13 cellular contexts compared by ENCODE assay signal in the genomic region with DNA sequence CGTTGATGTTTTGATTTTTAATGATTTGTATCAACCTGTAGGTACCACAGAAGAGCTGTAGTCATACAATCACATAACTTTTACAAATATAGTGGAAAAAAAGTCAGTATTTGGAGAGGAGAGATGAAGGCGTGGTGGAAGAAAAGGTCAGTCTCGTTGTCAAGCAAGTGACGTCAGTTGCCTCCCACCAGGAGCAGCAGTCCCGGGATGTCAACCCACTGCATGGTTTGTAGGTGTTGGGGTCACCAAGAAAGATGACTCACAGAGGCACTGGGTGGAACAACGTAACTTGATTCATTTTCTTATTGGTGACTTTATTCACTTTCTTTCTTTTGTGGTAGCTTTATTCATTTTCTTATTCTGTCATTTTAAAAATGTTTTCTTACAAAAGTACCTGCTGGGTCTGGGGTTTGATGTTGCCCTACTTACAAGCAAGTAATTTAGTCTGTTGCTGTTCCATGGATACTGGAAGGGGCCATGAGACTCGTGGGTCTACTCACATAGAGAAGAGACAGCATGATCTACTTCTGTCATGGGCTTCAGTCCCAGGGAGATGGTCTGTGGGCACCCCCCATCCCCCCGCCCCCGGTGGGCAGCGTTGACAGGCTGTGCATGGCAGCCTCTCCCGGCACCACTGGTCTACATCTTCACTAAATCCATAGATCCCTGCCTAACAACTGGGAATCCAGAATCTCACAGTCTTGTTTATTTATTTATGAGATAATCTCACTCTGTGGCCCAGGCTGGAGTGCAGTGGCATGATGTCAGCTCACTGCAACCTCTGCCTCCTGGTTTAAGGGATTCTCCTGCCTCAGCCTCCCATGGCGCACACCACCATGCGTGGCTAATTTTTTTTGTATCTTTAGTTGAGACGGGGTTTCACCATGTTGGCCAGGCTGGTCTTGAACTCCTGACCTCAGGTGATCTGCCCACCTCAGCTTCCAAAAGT. TPM values are rescaled to one million over a fixed set of nuclear protein-coding genes. Genes with fewer than 3 reads are reported as not detected.
DNase-seq lines count a peak whose midpoint lies in the region; ATAC-seq, FAIRE-seq and TF ChIP-seq lines count a peak whose summit lies in the region.
"Had no signal": no experiment of that assay in that cellular context is flagged by ENCODE, and none has a peak within 500 bp of the region (broad histone marks: within the 10 kb centered on the region; RNA-seq: fewer than 3 reads in every experiment).

No MANE protein-coding gene starts in this region.

- ATAC-seq in CD4-positive, CD25-positive, alpha-beta regulatory T cell (ENCODE audit: low read depth in 2 of 2): no peak
- ATAC-seq in K562 (no peak), left lung (no peak), GM19351 (IDR thresholded peaks at IDR 0.05; ENCODE audit: unreplicated experiment) (no peak), HG03520 (IDR thresholded peaks at IDR 0.05; ENCODE audit: unreplicated experiment) (no peak)
- ATAC-seq: left lobe of liver, WTC11 had no signal

- H3K4me3 ChIP-seq in CD4-positive, CD25-positive, alpha-beta regulatory T cell (ENCODE audit: low read depth, low read length): no peak overlapping the region
- no peak overlapping the region for H3K4me3 ChIP-seq in K562
- H3K4me3 ChIP-seq in left lung: no peak overlapping the region
- H3K4me3 ChIP-seq: HAP-1 had no signal

- no TSS peak for BruUV-seq in K562 (replicated peaks; lab: Mats Ljungman, UMichigan)

- WGBS in K562 (ENCODE audit: insufficient coverage, low coverage, missing lambda C conversion rate): 90% methylated on average over 13 of the region's 14 CpGs

- no peak overlapping the region for H3K4me3 Mint-ChIP-seq in CD4-positive, CD25-positive, alpha-beta regulatory T cell
- H3K4me3 Mint-ChIP-seq: nephron, WTC11 had no signal

- FAIRE-seq in K562 (lab: Jason Lieb, UNC) (no peak), D721Med (lab: Jason Lieb, UNC) (no peak)

- H3K4me1 ChIP-seq in CD4-positive, CD25-positive, alpha-beta regulatory T cell (ENCODE audit: control insufficient read depth, insufficient read depth, low read length, poor library complexity, severe bottlenecking): no peaks in the 10 kb centered on the region
- H3K4me1 ChIP-seq in K562 (replicated peaks in 1 of 2; ENCODE audit: control insufficient read depth in 2 of 2, insufficient read depth in 2 of 2, low read length in 2 of 2) (peaks cover 0 to 6% of the 10 kb centered on the region in 2 experiments; a peak in 3 of 5 replicates), left lung (no peaks in the 10 kb centered on the region)
- H3K4me1 ChIP-seq: HAP-1 had no signal

- TF ChIP-seq RAD21 in K562 (CRISPR knock-in tag; conservative IDR thresholded peaks at IDR 0.05 in 1 of 2, IDR thresholded peaks at IDR 0.05 in 1 of 2): no peak

- TF ChIP-seq POLR2A in K562 (conservative IDR thresholded peaks at IDR 0.05): no peak

- H2AFZ ChIP-seq in K562 (ENCODE audit: low read depth, low read length): no peak overlapping the region

- no peak for TF ChIP-seq CTCF in K562 (IDR thresholded peaks at IDR 0.05 in 2 of 3, conservative IDR thresholded peaks at IDR 0.05 in 1 of 3; ENCODE audit: insufficient read depth in 2 of 3, low read depth in 1 of 3, low read length in 3 of 3)
- TF ChIP-seq CTCF in left lung (IDR thresholded peaks at IDR 0.05): no peak
- no peak for TF ChIP-seq CTCF in D721Med (IDR thresholded peaks at IDR 0.05; ENCODE audit: insufficient read depth, missing control alignments)

- H3K9ac ChIP-seq in K562 (ENCODE audit: insufficient read depth in 1 of 2, low read depth in 2 of 2, low read length in 2 of 2): no peak overlapping the region

- peak overlapping the region in 2 of 3 donors; percentile 45 to 55 for H3K27ac Mint-ChIP-seq in CD4-positive, CD25-positive, alpha-beta regulatory T cell
- H3K27ac Mint-ChIP-seq: nephron had no signal

- H4K20me1 ChIP-seq in K562 (replicated peaks; ENCODE audit: control insufficient read depth, insufficient read depth, low read length): no peaks in the 10 kb centered on the region

- no peaks in the 10 kb centered on the region for H3K27me3 ChIP-seq in CD4-positive, CD25-positive, alpha-beta regulatory T cell (ENCODE audit: control insufficient read depth, insufficient read depth, low read length)
- H3K27me3 ChIP-seq in K562 (ENCODE audit: control insufficient read depth in 2 of 2, insufficient read depth in 2 of 2, low read length in 2 of 2) (no peaks in the 10 kb centered on the region), left lung (no peaks in the 10 kb centered on the region)

- in situ Hi-C loops in K562 (cut with MboI): no loop called here

- H3K36me3 Mint-ChIP-seq in CD4-positive, CD25-positive, alpha-beta regulatory T cell: peaks cover 30% of the 10 kb centered on the region

- CTCF ChIA-PET in K562 (lab: Yijun Ruan, JAX; ENCODE audit: low intra/inter-chr PET ratio): interaction anchor here (0.9 kb wide), 1 partner anchor 631 kb away, joined by 3 read pairs; no protein-coding TSS in a partner anchor

- H3K9me3 Mint-ChIP-seq in CD4-positive, CD25-positive, alpha-beta regulatory T cell: peaks cover 0 to 10% (median 3%) of the 10 kb centered on the region in 7 donors

- H3K27me3 Mint-ChIP-seq in CD4-positive, CD25-positive, alpha-beta regulatory T cell: peaks cover 12% of the 10 kb centered on the region

- H3K9me3 ChIP-seq in CD4-positive, CD25-positive, alpha-beta regulatory T cell (ENCODE audit: control insufficient read depth in 2 of 2, low read length in 2 of 2): peaks cover 0 to 15% of the 10 kb centered on the region in 2 experiments
- no peaks in the 10 kb centered on the region for H3K9me3 ChIP-seq in K562 (replicated peaks; ENCODE audit: control insufficient read depth, insufficient read depth, low read depth, low read length)
- peaks cover 0 to 7% of the 10 kb centered on the region in 2 donors for H3K9me3 ChIP-seq in left lung
- H3K9me3 ChIP-seq: HAP-1 had no signal

- DNase-seq in CD4-positive, CD25-positive, alpha-beta regulatory T cell: no peak
- peak; percentile 64 for DNase-seq in activated CD4-positive, alpha-beta T cell treated with anti-CD3 and anti-CD28 coated beads for 48 hours
- DNase-seq in K562 (ENCODE audit: extremely low read depth in 1 of 4, low spot score in 3 of 4) (no peak), left lung (no peak), D721Med (ENCODE audit: insufficient read length, low spot score) (no peak)
- DNase-seq in stimulated activated CD4-positive, alpha-beta T cell treated with anti-CD3 and anti-CD28 coated beads, Interleukin-2, amount 100 ng/mL, for 4 hours (ENCODE audit: low read depth): peak; percentile 64
- DNase-seq: NCI-H1417 had no signal

- POLR2A ChIA-PET in K562 (lab: Yijun Ruan, JAX): interaction anchor here (0.6 to 3.1 kb wide), 5 partner anchors 8 to 425 kb away, joined by 3 to 6 read pairs (median 3); no protein-coding TSS in a partner anchor

- H3K27ac ChIP-seq in CD4-positive, CD25-positive, alpha-beta regulatory T cell (ENCODE audit: insufficient read depth, low read length, poor library complexity, severe bottlenecking): no peak overlapping the region
- no peak overlapping the region for H3K27ac ChIP-seq in K562 (ENCODE audit: extremely low read depth, low read depth, low read length)
- H3K27ac ChIP-seq in left lung: no peak overlapping the region

- no peak overlapping the region for H3K4me2 ChIP-seq in K562 (ENCODE audit: insufficient read depth, low read length)

- no peaks in the 10 kb centered on the region for H3K79me2 ChIP-seq in K562 (ENCODE audit: control insufficient read depth, insufficient read depth, low read length)

- H3K36me3 ChIP-seq in CD4-positive, CD25-positive, alpha-beta regulatory T cell (ENCODE audit: control insufficient read depth, insufficient read depth, low read length): peaks cover 25% of the 10 kb centered on the region
- H3K36me3 ChIP-seq in K562 (ENCODE audit: control insufficient read depth, insufficient read depth, low read length) (peaks cover 58% of the 10 kb centered on the region), left lung (peaks cover 0 to 52% of the 10 kb centered on the region in 2 donors)

- intact Hi-C loops in K562 (cut with micrococcal nuclease) (loop anchor here (5.0 to 10.0 kb wide), 3 partner anchors 127 to 630 kb away; no protein-coding TSS in a partner anchor), left lung (cut with DNase I) (no loop called here)

- TF ChIP-seq EP300 in K562 (IDR thresholded peaks at IDR 0.05; ENCODE audit: low read length): no peak

- peaks cover 0 to 5% (median 3%) of the 10 kb centered on the region in 4 donors for H3K4me1 Mint-ChIP-seq in CD4-positive, CD25-positive, alpha-beta regulatory T cell
- H3K4me1 Mint-ChIP-seq: nephron, WTC11 had no signal

- H3K9me1 ChIP-seq in K562 (ENCODE audit: control insufficient read depth, insufficient read depth, low read length): no peaks in the 10 kb centered on the region

TF ChIP-seq in K562, 482 proteins besides CTCF, POLR2A, EP300 and RAD21 (continues in another document):
- TF ChIP-seq KAT7 (CRISPR knock-in tag; IDR thresholded peaks at IDR 0.05; ENCODE audit: borderline replicate concordance) (no peak), NR2F6 (CRISPR knock-in tag; IDR thresholded peaks at IDR 0.05) (no peak), NFXL1 (CRISPR knock-in tag; IDR thresholded peaks at IDR 0.05) (0 out of 2 replicates have a peak, but pooled peaks have one; percentile 30)

RNA-seq across cellular contexts. Expression of a gene that starts 36.4 kb away (rescaled TPM):
- 46.3 TPM for total RNA-seq in CD4-positive, CD25-positive, alpha-beta regulatory T cell
- 10 to 100 TPM in 2 of 4 donors, 1 to 10 TPM in 2; 6.4 to 12.4 (median 8.6) TPM for polyA plus RNA-seq in CD4-positive, CD25-positive, alpha-beta regulatory T cell
- total RNA-seq in K562 (2011; cell fraction: chromatin; rRNA removed; ENCODE audit: low replicate concordance): 70.0 and 111 TPM in 2 replicates
- 56.6 and 62.9 TPM in 2 replicates for total RNA-seq in K562 (2011; cell fraction: nucleolus; rRNA removed)
- total RNA-seq in K562 (2011; cell fraction: nucleoplasm; rRNA removed): 49.5 and 50.1 TPM in 2 replicates
- 15.7 and 17.8 TPM in 2 replicates for total RNA-seq in K562 (2014; rRNA removed)
- total RNA-seq in K562 (2014; rRNA removed; fragmentation: Illumina TruSeq; extraction: Trizol): 19.5 and 22.7 TPM in 2 replicates
- 12.5 and 13.6 TPM in 2 replicates for total RNA-seq in K562 (2015; rRNA removed; fragmentation: Illumina TruSeq; extraction: Trizol)
- 24.7 and 27.7 TPM in 2 replicates for total RNA-seq in K562 (2021)
- polyA plus RNA-seq in K562 (2011; rRNA removed): 17.1 and 21.6 TPM in 2 replicates
- 18.3 and 24.0 TPM in 2 replicates for polyA plus RNA-seq in K562 (2011; cell fraction: cytosol; rRNA removed)
- polyA plus RNA-seq in K562 (2011; cell fraction: nucleus; rRNA removed): 28.6 and 33.9 TPM in 2 replicates
- 15.0 and 17.4 TPM in 2 replicates for polyA plus RNA-seq in K562 (2012)
- polyA plus RNA-seq in K562 (2014; fragmentation: Illumina TruSeq; extraction: Trizol): 22.9 and 26.1 TPM in 2 replicates
- polyA plus RNA-seq in K562 (2014; fragmentation: Nextera tagmentation; extraction: Ambion mirVana): 1 to 10 TPM; 3.0 to 3.3 TPM
- polyA plus RNA-seq in K562 (2014; rRNA removed): 13.7 and 16.9 TPM in 2 replicates
- polyA minus RNA-seq in K562 (2011; rRNA and poly(A)+ RNA removed): 24.2 and 30.1 TPM in 2 replicates
- polyA minus RNA-seq in K562 (2011; cell fraction: cytosol; rRNA and poly(A)+ RNA removed): 19.8 and 20.9 TPM in 2 replicates
- 18.7 and 22.3 TPM in 2 replicates for polyA minus RNA-seq in K562 (2011; cell fraction: nucleus; rRNA and poly(A)+ RNA removed)
- total RNA-seq in left lung: 10 to 100 TPM in 1 of 2 donors, 1 to 10 TPM in 1; 8.7 to 12.2 TPM

Comparison
In these comparisons a context has a peak if more than half of its experiments do, and no peak if none do; other contexts are left out.
1. DNase-seq: peak in activated CD4-positive, alpha-beta T cell treated with anti-CD3 and anti-CD28 coated beads for 48 hours (single experiment) and stimulated activated CD4-positive, alpha-beta T cell treated with anti-CD3 and anti-CD28 coated beads, Interleukin-2, amount 100 ng/mL, for 4 hours (single experiment); none in CD4-positive, CD25-positive, alpha-beta regulatory T cell (0 of 3), K562 (0 of 4), left lung (0 of 2) and D721Med (single experiment).